ENCODE assay signal across 8 cellular contexts in the genomic region with DNA sequence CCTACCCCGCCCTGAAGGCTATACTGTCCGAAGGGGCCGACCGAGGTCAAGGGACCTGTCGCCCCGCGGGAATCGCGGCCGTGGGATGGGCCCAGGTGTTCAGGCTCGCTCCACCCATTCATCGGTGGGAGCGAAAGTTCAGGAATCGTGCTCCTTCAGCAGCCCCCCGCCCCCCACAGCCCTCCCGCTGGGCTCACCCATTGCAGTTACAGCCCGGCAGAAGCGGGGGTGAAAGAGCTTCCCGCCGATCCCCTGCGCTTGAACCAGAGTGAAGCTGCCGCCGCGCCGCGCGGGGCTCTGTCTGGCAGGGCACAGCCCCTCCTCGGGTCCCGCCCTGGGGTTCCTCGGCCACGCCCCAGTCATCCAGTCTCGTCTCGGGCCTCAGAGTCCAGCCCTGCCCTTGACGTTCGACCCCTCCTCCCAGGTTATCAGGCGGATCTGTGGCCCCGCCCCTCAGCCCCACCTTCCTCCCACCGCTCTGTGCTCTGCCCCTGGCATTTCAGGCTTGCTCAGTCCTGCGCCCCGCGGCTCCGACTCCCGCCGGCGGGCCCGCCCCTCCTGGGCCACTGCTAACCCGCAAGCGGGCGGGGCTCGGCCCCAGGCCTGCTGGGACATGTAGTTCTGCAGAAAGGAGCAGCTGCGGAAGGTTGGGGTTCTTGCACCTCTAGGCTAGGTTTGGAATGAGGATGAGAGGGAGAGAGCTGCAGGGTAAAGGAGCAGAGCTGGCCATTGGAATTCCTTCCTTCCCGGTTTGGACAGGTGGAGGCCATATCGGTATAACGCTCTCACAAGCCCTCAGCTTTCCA. TPM values are rescaled to one million over a fixed set of nuclear protein-coding genes. Genes with fewer than 3 reads are reported as not detected.
A peak's percentile ranks its signal among the peaks of the same experiment; 100 is the strongest.
DNase-seq lines count a peak whose midpoint lies in the region; ATAC-seq, FAIRE-seq and TF ChIP-seq lines count a peak whose summit lies in the region.

TSS of gene MYORG (minus strand) at position 303 of the 806 bp plus-strand sequence. CDS start 3,955 bp downstream, outside the sequence.

- H3K27me3 ChIP-seq in bronchial epithelial cell (ENCODE audit: control insufficient read depth, insufficient read depth, low read length) (no peaks in the 10 kb centered on the region), smooth muscle cell (ENCODE audit: low read depth) (peaks cover 6% of the 10 kb centered on the region)

- H3K9me3 Mint-ChIP-seq in immature natural killer cell: no peaks in the 10 kb centered on the region

- no peak for FAIRE-seq in bronchial epithelial cell (lab: Jason Lieb, UNC)

- H3K27ac ChIP-seq in VCaP (peak within 1 kb of the TSS; percentile 69), smooth muscle cell (ENCODE audit: low read depth) (no peak within 1 kb of the TSS)

- peaks cover 46 to 51% of the 10 kb centered on the region in 2 donors for H3K4me1 Mint-ChIP-seq in immature natural killer cell

- no peaks in the 10 kb centered on the region for H3K9me3 ChIP-seq in smooth muscle cell (replicated peaks; ENCODE audit: low read depth)

- peak within 1 kb of the TSS; percentile 80 to 95 (median 94) for H3K27ac Mint-ChIP-seq in immature natural killer cell

- H3K36me3 ChIP-seq in bronchial epithelial cell (ENCODE audit: control insufficient read depth, insufficient read depth, low read length) (peaks cover 11% of the 10 kb centered on the region), smooth muscle cell (ENCODE audit: low read depth) (no peaks in the 10 kb centered on the region)

- no peaks in the 10 kb centered on the region for H3K4me1 ChIP-seq in smooth muscle cell (ENCODE audit: low read depth)

- TF ChIP-seq CTCF in VCaP (conservative IDR thresholded peaks at IDR 0.05) (no peak), bronchial epithelial cell (IDR thresholded peaks at IDR 0.05; ENCODE audit: insufficient read depth, low read length, severe bottlenecking) (no peak), smooth muscle cell (IDR thresholded peaks at IDR 0.05; ENCODE audit: borderline replicate concordance, insufficient read depth, poor library complexity, severe bottlenecking) (no peak)

- H3F3A ChIP-seq in smooth muscle cell (ENCODE audit: low read depth): no peaks in the 10 kb centered on the region

- ATAC-seq in GM18868 (IDR thresholded peaks at IDR 0.05; ENCODE audit: unreplicated experiment) (peak; percentile 88), HG03103 (IDR thresholded peaks at IDR 0.05; ENCODE audit: low read depth, unreplicated experiment) (peak; percentile 63)

- peak within 1 kb of the TSS; percentile 85 for H3K4me3 ChIP-seq in bronchial epithelial cell (ENCODE audit: low read depth, low read length)
- H3K4me3 ChIP-seq in smooth muscle cell: peak within 1 kb of the TSS; percentile 66

- DNase-seq in ACHN (peak; percentile 96), NCI-H2196 (lab: John Stamatoyannopoulos, UW; ENCODE audit: unreplicated experiment) (peak; percentile 97), bronchial epithelial cell (ENCODE audit: low read depth) (peak; percentile 96), immature natural killer cell (peak; percentile 85 to 90 (median 89)), smooth muscle cell (lab: John Stamatoyannopoulos, UW; ENCODE audit: unreplicated experiment) (peak; percentile 52)

- WGBS in smooth muscle cell (ENCODE audit: low lambda C conversion rate): under 1% methylated on average over 49 of the region's 54 CpGs

- H4K20me1 ChIP-seq in smooth muscle cell (ENCODE audit: low read depth): no peaks in the 10 kb centered on the region

- peak within 1 kb of the TSS; percentile 90 to 95 (median 92) for H3K4me3 Mint-ChIP-seq in immature natural killer cell

- H3K27me3 Mint-ChIP-seq in immature natural killer cell (ENCODE audit: low read depth in 3 of 3): peaks cover 5 to 12% (median 11%) of the 10 kb centered on the region in 3 donors

- peaks cover 0 to 4% (median 0%) of the 10 kb centered on the region in 3 donors for H3K36me3 Mint-ChIP-seq in immature natural killer cell

- no peaks in the 10 kb centered on the region for H3K79me2 ChIP-seq in smooth muscle cell (ENCODE audit: low read depth)

- peak within 1 kb of the TSS; percentile 92 for H3K4me2 ChIP-seq in smooth muscle cell

- peak within 1 kb of the TSS; percentile 38 for H2AFZ ChIP-seq in smooth muscle cell (ENCODE audit: low read depth)

- in situ Hi-C loops in ACHN (cut with HindIII; ENCODE audit: low pct_ligation_motif_present, low pct_unique_long_range_greater_than_20kb, low sequenced_read_pairs): no loop called here

- no peak within 1 kb of the TSS for H3K9ac ChIP-seq in smooth muscle cell (ENCODE audit: low read depth)

RNA-seq across cellular contexts. Expression of gene MYORG, which starts in this region (rescaled TPM):
- total RNA-seq in bronchial epithelial cell (2.1 and 5.1 TPM in 2 replicates), smooth muscle cell (5.2 and 5.6 TPM in 2 replicates)
- polyA plus RNA-seq in immature natural killer cell (under 1 TPM in 2 of 3 donors, not detected in 1; 0.30 to 0.69 TPM), smooth muscle cell (4.2 and 6.3 TPM in 2 replicates)

Comparison
In these comparisons a context has a peak if more than half of its experiments do, and no peak if none do; other contexts are left out.
1. Peak in DNase-seq in immature natural killer cell; RNA of the gene not detected or under 1 TPM.